In the genomic region with DNA sequence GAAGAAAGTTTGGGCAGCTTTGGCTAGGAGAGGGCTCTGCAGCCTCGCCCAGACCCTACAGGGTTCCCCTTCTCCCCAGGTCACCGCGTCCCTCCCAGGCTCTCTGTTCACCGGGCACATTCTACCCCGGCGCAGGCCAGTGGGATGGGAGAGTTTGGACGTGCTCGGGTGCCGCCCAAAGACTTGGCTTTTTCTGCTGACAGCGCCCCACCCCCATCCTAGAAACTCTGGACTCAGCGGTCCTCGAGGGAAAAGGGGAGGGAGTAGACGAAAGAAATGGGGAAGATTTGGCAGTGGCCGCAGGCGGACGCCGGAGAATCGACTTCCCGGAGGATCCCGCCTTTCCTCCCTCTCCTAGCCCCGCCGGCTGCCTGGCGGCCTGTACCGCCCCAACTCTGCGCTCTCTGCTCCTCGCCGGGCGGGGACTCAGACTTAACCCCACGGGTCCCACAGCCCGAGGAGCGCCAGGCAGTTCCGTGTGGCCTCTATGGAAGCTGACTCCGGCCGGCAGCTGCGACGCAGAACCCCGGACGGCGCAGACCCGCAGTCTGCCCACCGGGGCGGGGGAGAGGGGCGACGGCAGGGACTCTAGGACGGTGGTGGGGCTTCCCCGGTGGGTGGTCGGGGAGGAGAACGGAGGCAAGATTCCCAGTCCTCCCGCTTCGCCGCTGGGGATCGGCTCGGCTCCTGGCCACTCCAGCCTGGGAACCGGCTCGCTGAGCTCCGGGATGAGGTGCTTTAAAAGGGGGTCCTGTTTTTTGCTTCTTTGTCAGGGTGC, we compare ENCODE assay signal across 8 cellular contexts. TPM values are rescaled to one million over a fixed set of nuclear protein-coding genes. Genes with fewer than 3 reads are reported as not detected.
DNase-seq lines count a peak whose midpoint lies in the region; ATAC-seq lines count a peak whose summit lies in the region.

No MANE protein-coding gene starts in this region.

- no peak overlapping the region for H3K27ac Mint-ChIP-seq in activated T-helper 1 cell treated with anti-CD3 and anti-CD28 coated beads, Interleukin-12 subunit alpha, Interleukin-12 subunit beta, Interleukin-2, Interleukin-4 antibody, amounts not matched to agents 30 ng/mL and 10 ng/mL and 1 ng/mL, durations not matched to agents 14 hours and 24 hours and 36 hours

- DNase-seq in AG08395 (ENCODE audit: low spot score): peak; percentile 65
- DNase-seq in HS-5 (ENCODE audit: low read depth): peak; percentile 76
- peak; percentile 92 for DNase-seq in adipocyte (ENCODE audit: low read depth)
- DNase-seq in right cardiac atrium: peak; percentile 90 to 95 (median 94)
- peak; percentile 50 for DNase-seq in skeletal muscle cell (ENCODE audit: low read depth)
- no peak for DNase-seq in GF-D8 (lab: John Stamatoyannopoulos, UW)
- DNase-seq in activated T-helper 1 cell treated with anti-CD3 and anti-CD28 coated beads, Interleukin-12 subunit alpha, Interleukin-12 subunit beta, Interleukin-2, Interleukin-4 antibody, amounts not matched to agents 30 ng/mL and 10 ng/mL and 1 ng/mL, durations not matched to agents 14 hours and 24 hours and 36 hours (ENCODE audit: low spot score): no peak
- no peak for DNase-seq in NCI-H1930 (lab: John Stamatoyannopoulos, UW)

- no peaks in the 10 kb centered on the region for H3K36me3 Mint-ChIP-seq in activated T-helper 1 cell treated with anti-CD3 and anti-CD28 coated beads, Interleukin-12 subunit alpha, Interleukin-12 subunit beta, Interleukin-2, Interleukin-4 antibody, amounts not matched to agents 30 ng/mL and 10 ng/mL and 1 ng/mL, durations not matched to agents 14 hours and 24 hours and 36 hours (ENCODE audit: low read depth)

- peak overlapping the region; percentile 28 for H3K27ac ChIP-seq in right cardiac atrium (ENCODE audit: low read length)

- no peaks in the 10 kb centered on the region for H3K4me1 Mint-ChIP-seq in activated T-helper 1 cell treated with anti-CD3 and anti-CD28 coated beads, Interleukin-12 subunit alpha, Interleukin-12 subunit beta, Interleukin-2, Interleukin-4 antibody, amounts not matched to agents 30 ng/mL and 10 ng/mL and 1 ng/mL, durations not matched to agents 14 hours and 24 hours and 36 hours (ENCODE audit: low read depth)

- H3K4me3 ChIP-seq in adipocyte (ENCODE audit: low read length): peak overlapping the region; percentile 90
- peak overlapping the region; percentile 25 for H3K4me3 ChIP-seq in right cardiac atrium (ENCODE audit: low read length)
- peak overlapping the region; percentile 60 for H3K4me3 ChIP-seq in skeletal muscle cell (ENCODE audit: low read depth, low read length)

- peaks cover 74% of the 10 kb centered on the region for H3K27me3 Mint-ChIP-seq in activated T-helper 1 cell treated with anti-CD3 and anti-CD28 coated beads, Interleukin-12 subunit alpha, Interleukin-12 subunit beta, Interleukin-2, Interleukin-4 antibody, amounts not matched to agents 30 ng/mL and 10 ng/mL and 1 ng/mL, durations not matched to agents 14 hours and 24 hours and 36 hours (ENCODE audit: insufficient read depth)

- peak; percentile 79 to 82 for ATAC-seq in right cardiac atrium

- no peaks in the 10 kb centered on the region for H3K9me3 Mint-ChIP-seq in activated T-helper 1 cell treated with anti-CD3 and anti-CD28 coated beads, Interleukin-12 subunit alpha, Interleukin-12 subunit beta, Interleukin-2, Interleukin-4 antibody, amounts not matched to agents 30 ng/mL and 10 ng/mL and 1 ng/mL, durations not matched to agents 14 hours and 24 hours and 36 hours

- no peaks in the 10 kb centered on the region for H3K36me3 ChIP-seq in adipocyte (ENCODE audit: control insufficient read depth, insufficient read depth, low read length, severe bottlenecking)

- no peak overlapping the region for H3K4me3 Mint-ChIP-seq in activated T-helper 1 cell treated with anti-CD3 and anti-CD28 coated beads, Interleukin-12 subunit alpha, Interleukin-12 subunit beta, Interleukin-2, Interleukin-4 antibody, amounts not matched to agents 30 ng/mL and 10 ng/mL and 1 ng/mL, durations not matched to agents 14 hours and 24 hours and 36 hours

- intact Hi-C loops in right cardiac atrium (cut with DNase I): no loop called here
- intact Hi-C loops in activated T-helper 1 cell treated with anti-CD3 and anti-CD28 coated beads, Interleukin-12 subunit alpha, Interleukin-12 subunit beta, Interleukin-2, Interleukin-4 antibody, amounts not matched to agents 30 ng/mL and 10 ng/mL and 1 ng/mL, durations not matched to agents 14 hours and 24 hours and 36 hours (cut with micrococcal nuclease): no loop called here

- WGBS in right cardiac atrium: 1% methylated on average over 56 of the region's 56 CpGs

- peaks cover 29% of the 10 kb centered on the region for H3K4me1 ChIP-seq in adipocyte (ENCODE audit: control insufficient read depth, insufficient read depth, low read length)
- peaks cover 7% of the 10 kb centered on the region for H3K4me1 ChIP-seq in right cardiac atrium (ENCODE audit: control insufficient read depth, insufficient read depth, low read length)

- H3K27me3 ChIP-seq in adipocyte (replicated peaks; ENCODE audit: control insufficient read depth, insufficient read depth, low read length) (no peaks in the 10 kb centered on the region), right cardiac atrium (ENCODE audit: control insufficient read depth, insufficient read depth) (no peaks in the 10 kb centered on the region)

- H3K9ac ChIP-seq in adipocyte (ENCODE audit: low read length): peak overlapping the region; percentile 89

- H3K9me3 ChIP-seq in adipocyte (ENCODE audit: control insufficient read depth, low read length) (no peaks in the 10 kb centered on the region), right cardiac atrium (ENCODE audit: control insufficient read depth, low read length) (no peaks in the 10 kb centered on the region)

RNA-seq across cellular contexts. Expression of a gene that starts 0.9 kb away (rescaled TPM):
- total RNA-seq in right cardiac atrium: under 1 TPM; 0.31 to 0.65 (median 0.48) TPM
- 0.77 TPM for polyA plus RNA-seq in right cardiac atrium
- not detected in 2 replicates for total RNA-seq in activated T-helper 1 cell treated with anti-CD3 and anti-CD28 coated beads, Interleukin-12 subunit alpha, Interleukin-12 subunit beta, Interleukin-2, Interleukin-4 antibody, amounts not matched to agents 30 ng/mL and 10 ng/mL and 1 ng/mL, durations not matched to agents 14 hours and 24 hours and 36 hours

Comparison
In these comparisons a context has a peak if more than half of its experiments do, and no peak if none do; other contexts are left out.
1. DNase-seq: peak in AG08395 (single experiment), HS-5 (single experiment), adipocyte (single experiment), right cardiac atrium (3 of 3) and skeletal muscle cell (single experiment); none in GF-D8 (single experiment), activated T-helper 1 cell treated with anti-CD3 and anti-CD28 coated beads, Interleukin-12 subunit alpha, Interleukin-12 subunit beta, Interleukin-2, Interleukin-4 antibody, amounts not matched to agents 30 ng/mL and 10 ng/mL and 1 ng/mL, durations not matched to agents 14 hours and 24 hours and 36 hours (single experiment) and NCI-H1930 (0 of 2).
2. H3K4me3 ChIP-seq: peak in every context shown above with its lines; median percentile 90 in adipocyte; 60 in skeletal muscle cell; 25 in right cardiac atrium.